Comparison of ENCODE assay signal across 21 cellular contexts in the genomic region with DNA sequence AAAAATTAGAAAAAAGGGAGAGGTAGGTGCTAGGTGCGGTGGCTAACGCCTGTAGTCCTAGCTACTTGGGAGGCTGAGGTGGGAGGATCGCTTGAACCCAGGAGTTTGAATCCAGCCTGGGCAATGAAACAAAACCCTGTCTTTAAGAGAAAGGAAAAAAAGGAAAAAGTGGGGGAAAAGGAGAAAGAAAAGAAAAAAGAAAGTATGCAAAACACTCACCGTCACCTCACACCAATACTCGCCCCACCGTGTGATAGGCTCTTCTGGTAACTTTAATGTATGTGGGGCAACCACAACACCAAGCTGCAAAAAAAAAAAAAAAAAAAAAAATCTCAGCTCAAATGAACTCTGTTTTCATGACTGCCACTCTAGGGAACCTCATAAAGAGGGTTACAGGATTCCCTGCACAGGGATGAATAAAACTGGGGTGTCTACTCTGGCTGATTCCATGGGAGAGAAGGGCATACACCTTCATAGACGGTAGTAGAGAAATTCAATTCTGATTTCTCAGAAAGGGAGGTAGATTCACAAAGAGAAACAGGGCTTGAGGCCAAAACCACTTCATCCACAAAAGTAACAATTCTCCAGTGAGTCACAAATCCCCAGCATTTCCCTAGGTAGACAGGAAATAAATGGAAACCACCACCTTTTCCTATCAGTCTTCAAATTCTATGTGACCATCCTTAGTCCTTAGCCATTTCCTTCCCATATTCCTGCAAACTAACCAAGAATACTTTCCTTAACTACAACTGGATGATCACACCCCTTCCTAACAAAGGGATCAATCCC. TPM values are rescaled to one million over a fixed set of nuclear protein-coding genes. Genes with fewer than 3 reads are reported as not detected.
DNase-seq lines count a peak whose midpoint lies in the region; ATAC-seq, FAIRE-seq and TF ChIP-seq lines count a peak whose summit lies in the region.
"Had no signal": no experiment of that assay in that cellular context is flagged by ENCODE, and none has a peak within 500 bp of the region (broad histone marks: within the 10 kb centered on the region; RNA-seq: fewer than 3 reads in every experiment).

No MANE protein-coding gene starts in this region.

- TF ChIP-seq CTCF in MCF 10A (IDR thresholded peaks at IDR 0.05; ENCODE audit: unreplicated experiment) (no peak), breast epithelium (IDR thresholded peaks at IDR 0.05) (no peak), VCaP (conservative IDR thresholded peaks at IDR 0.05) (no peak), endothelial cell of umbilical vein (IDR thresholded peaks at IDR 0.05; ENCODE audit: extremely low read depth in 1 of 2, insufficient read depth in 1 of 2, low read depth in 1 of 2, low read length in 2 of 2) (no peak)

- H4K20me1 ChIP-seq in endothelial cell of umbilical vein (replicated peaks; ENCODE audit: control insufficient read depth, extremely low read depth, insufficient read depth, low read length) = no peaks in the 10 kb centered on the region

- POLR2A ChIA-PET in MCF 10A (lab: Yijun Ruan, JAX) = interaction anchor here (0.7 to 1.6 kb wide), 5 partner anchors 11 to 85 kb away, joined by 3 to 4 read pairs (median 3); no protein-coding TSS in a partner anchor
- POLR2A ChIA-PET in endothelial cell of umbilical vein (lab: Charles Lee) = no interaction called here

- TF ChIP-seq POLR2A in breast epithelium (IDR thresholded peaks at IDR 0.05) (no peak), endothelial cell of umbilical vein (IDR thresholded peaks at IDR 0.05; ENCODE audit: low read depth, low read length) (no peak)

- intact Hi-C loops in MCF 10A (cut with micrococcal nuclease) (no loop called here), breast epithelium (cut with DNase I; ENCODE audit: low total_unique reads) (no loop called here), endothelial cell of umbilical vein (cut with micrococcal nuclease) (no loop called here)

- no peak overlapping the region for H3K9ac ChIP-seq in endothelial cell of umbilical vein (replicated peaks; ENCODE audit: extremely low read depth, insufficient read depth, low read length)

- H3K4me2 ChIP-seq in endothelial cell of umbilical vein (ENCODE audit: insufficient read depth, low read length) = no peak overlapping the region

- H3K27me3 Mint-ChIP-seq in MCF 10A (ENCODE audit: insufficient read depth, unreplicated experiment) = no peaks in the 10 kb centered on the region

- no peak for ATAC-seq in HG03457 (IDR thresholded peaks at IDR 0.05; ENCODE audit: unreplicated experiment)

- peak overlapping the region; percentile 61 for H3K27ac Mint-ChIP-seq in MCF 10A (ENCODE audit: low read depth, unreplicated experiment)
- H3K27ac Mint-ChIP-seq: endodermal cell had no signal

- dilution Hi-C loops in endothelial cell of umbilical vein (cut with MboI; ENCODE audit: extremely low pct_ligation_motif_present, low sequenced_read_pairs) = no loop called here

- no peak overlapping the region for H3K4me3 ChIP-seq in breast epithelium
- H3K4me3 ChIP-seq in endothelial cell of umbilical vein (replicated peaks in 1 of 3; ENCODE audit: insufficient read depth in 1 of 3, low read depth in 1 of 3, low read length in 3 of 3) = no peak overlapping the region

- CTCF ChIA-PET in MCF 10A (lab: Yijun Ruan, JAX) = interaction anchor here (0.6 to 2.6 kb wide), 6 partner anchors 76 to 420 kb away, joined by 3 to 16 read pairs (median 3); no protein-coding TSS in a partner anchor
- CTCF ChIA-PET in endothelial cell of umbilical vein (lab: Charles Lee) = interaction anchor here (0.5 to 1.7 kb wide), 3 partner anchors 11 to 20 kb away, joined by 3 to 5 read pairs (median 3); no protein-coding TSS in a partner anchor

- FAIRE-seq in endothelial cell of umbilical vein (lab: Jason Lieb, UNC) = no peak
- FAIRE-seq: G401.6, kidney had no signal

- H3K4me1 ChIP-seq in breast epithelium (no peaks in the 10 kb centered on the region), endothelial cell of umbilical vein (ENCODE audit: control insufficient read depth, extremely low read depth, insufficient read depth, low read length) (peaks cover 24% of the 10 kb centered on the region)

- H2AFZ ChIP-seq in endothelial cell of umbilical vein (ENCODE audit: low read depth, low read length) = no peak overlapping the region

- no peaks in the 10 kb centered on the region for H3K9me1 ChIP-seq in endothelial cell of umbilical vein (replicated peaks; ENCODE audit: control insufficient read depth, extremely low read depth, insufficient read depth, low read length)

- peaks cover 7% of the 10 kb centered on the region for H3K79me2 ChIP-seq in endothelial cell of umbilical vein (ENCODE audit: control insufficient read depth, insufficient read depth, low read length)

- DNase-seq in MCF 10A (ENCODE audit: unreplicated experiment) = no peak
- DNase-seq in breast epithelium (ENCODE audit: low spot score in 2 of 2) = no peak
- no peak for DNase-seq in endothelial cell of umbilical vein (ENCODE audit: low read depth, low spot score)
- no peak for DNase-seq in LoVo (ENCODE audit: low spot score)
- DNase-seq in ecto neural progenitor cell (ENCODE audit: low spot score) = no peak
- DNase-seq in activated effector memory CD4-positive, alpha-beta T cell treated with Interleukin-2 at 50 U/mL for 16 hours = no peak
- DNase-seq: activated CD8-positive, alpha-beta memory T cell treated with anti-CD3 and anti-CD28 coated beads, Interleukin-2, amount 50 U/mL, for 48 hours; amygdala; endodermal cell; HCEC 1CT; Kasumi-1; kidney; NCI-H146; nucleus accumbens; stimulated activated CD4-positive, alpha-beta T cell treated with anti-CD3 and anti-CD28 coated beads, Interleukin-2, amount 100 ng/mL, for 24 hours had no signal

- peaks cover 51% of the 10 kb centered on the region for H3K36me3 Mint-ChIP-seq in MCF 10A (ENCODE audit: insufficient read depth, unreplicated experiment)

- peaks cover 31% of the 10 kb centered on the region for H3K4me1 Mint-ChIP-seq in MCF 10A (ENCODE audit: insufficient read depth, unreplicated experiment)

- H3K27me3 ChIP-seq in breast epithelium = no peaks in the 10 kb centered on the region
- H3K27me3 ChIP-seq in endothelial cell of umbilical vein (ENCODE audit: control insufficient read depth in 2 of 2, insufficient read depth in 2 of 2, low read length in 2 of 2) = no peaks in the 10 kb centered on the region

- H3K9me3 Mint-ChIP-seq in MCF 10A (ENCODE audit: unreplicated experiment) = no peaks in the 10 kb centered on the region
- H3K9me3 Mint-ChIP-seq: endodermal cell had no signal

- H3K36me3 ChIP-seq in breast epithelium (no peaks in the 10 kb centered on the region), endothelial cell of umbilical vein (ENCODE audit: control insufficient read depth in 2 of 2, extremely low read depth in 1 of 2, insufficient read depth in 2 of 2, low read length in 2 of 2) (peaks cover 4 to 20% of the 10 kb centered on the region in 2 experiments)

- H3K4me3 Mint-ChIP-seq in MCF 10A (ENCODE audit: unreplicated experiment) = no peak overlapping the region

- H3K9me3 ChIP-seq in breast epithelium = no peaks in the 10 kb centered on the region
- no peaks in the 10 kb centered on the region for H3K9me3 ChIP-seq in endothelial cell of umbilical vein (replicated peaks; ENCODE audit: control insufficient read depth, insufficient read depth, low read length)

- H3K27ac ChIP-seq in breast epithelium (no peak overlapping the region), VCaP (peak overlapping the region; percentile 19; the same call in 1 of the 2 replicates), endothelial cell of umbilical vein (ENCODE audit: insufficient read depth, low read depth, low read length) (no peak overlapping the region)

- no TSS peak for BruUV-seq in MCF 10A (replicated peaks; lab: Mats Ljungman, UMichigan)
- no TSS peak for BruUV-seq in endothelial cell of umbilical vein (replicated peaks; lab: Mats Ljungman, UMichigan)

RNA-seq across cellular contexts. Expression of a gene that starts 2.5 kb away (rescaled TPM):
- total RNA-seq in MCF 10A (2022) (145 and 146 TPM in 2 replicates), breast epithelium (10 to 100 TPM; 58.3 to 68.5 (median 66.9) TPM), endothelial cell of umbilical vein (96.9 and 112 TPM in 2 replicates)
- 71.5 and 79.1 TPM in 2 replicates for polyA plus RNA-seq in endothelial cell of umbilical vein
- polyA plus RNA-seq in endothelial cell of umbilical vein (2011; cell fraction: cytosol; rRNA removed) = 93.1 and 114 TPM in 2 replicates
- 100 and 119 TPM in 2 replicates for polyA plus RNA-seq in endothelial cell of umbilical vein (2011; cell fraction: nucleus; rRNA removed)
- polyA plus RNA-seq in endothelial cell of umbilical vein (2012) = 86.1 and 122 TPM in 2 replicates
- 59.6 and 65.3 TPM in 2 replicates for polyA minus RNA-seq in endothelial cell of umbilical vein
- 110 TPM for polyA minus RNA-seq in endothelial cell of umbilical vein (2011; cell fraction: cytosol; rRNA and poly(A)+ RNA removed)
- polyA minus RNA-seq in endothelial cell of umbilical vein (2011; cell fraction: nucleus; rRNA and poly(A)+ RNA removed) = 23.2 and 35.2 TPM in 2 replicates

RNA-seq across cellular contexts. Expression of a gene that starts 29.5 kb away (rescaled TPM):
- total RNA-seq in MCF 10A (2022) = 5.6 and 10.6 TPM in 2 replicates
- total RNA-seq in breast epithelium = 1 to 10 TPM; 5.6 to 9.7 (median 6.7) TPM
- total RNA-seq in endothelial cell of umbilical vein = 9.3 and 9.6 TPM in 2 replicates
- 3.0 and 3.9 TPM in 2 replicates for polyA plus RNA-seq in endothelial cell of umbilical vein
- polyA plus RNA-seq in endothelial cell of umbilical vein (2011; cell fraction: cytosol; rRNA removed) = 4.3 and 4.4 TPM in 2 replicates
- 6.8 and 6.9 TPM in 2 replicates for polyA plus RNA-seq in endothelial cell of umbilical vein (2011; cell fraction: nucleus; rRNA removed)
- 6.3 and 7.2 TPM in 2 replicates for polyA plus RNA-seq in endothelial cell of umbilical vein (2012)
- polyA minus RNA-seq in endothelial cell of umbilical vein = 6.2 TPM in 2 replicates
- polyA minus RNA-seq in endothelial cell of umbilical vein (2011; cell fraction: cytosol; rRNA and poly(A)+ RNA removed) = 0.82 TPM
- polyA minus RNA-seq in endothelial cell of umbilical vein (2011; cell fraction: nucleus; rRNA and poly(A)+ RNA removed) = 3.1 and 3.3 TPM in 2 replicates

RNA-seq across cellular contexts. Expression of a gene that starts 39.5 kb away (rescaled TPM):
- total RNA-seq in MCF 10A (2022) (not detected in 2 replicates), breast epithelium (not detected), endothelial cell of umbilical vein (not detected in 2 replicates)
- polyA plus RNA-seq in endothelial cell of umbilical vein = not detected in 2 replicates
- not detected in 2 replicates for polyA plus RNA-seq in endothelial cell of umbilical vein (2011; cell fraction: cytosol; rRNA removed)
- not detected in 2 replicates for polyA plus RNA-seq in endothelial cell of umbilical vein (2011; cell fraction: nucleus; rRNA removed)
- polyA plus RNA-seq in endothelial cell of umbilical vein (2012) = not detected in 2 replicates
- not detected in 2 replicates for polyA minus RNA-seq in endothelial cell of umbilical vein
- polyA minus RNA-seq in endothelial cell of umbilical vein (2011; cell fraction: cytosol; rRNA and poly(A)+ RNA removed) = not detected
- not detected in 2 replicates for polyA minus RNA-seq in endothelial cell of umbilical vein (2011; cell fraction: nucleus; rRNA and poly(A)+ RNA removed)
- total RNA-seq: chondrocyte, endodermal cell, kidney, mesenteric fat pad, subcutaneous adipose tissue had no signal

RNA-seq across cellular contexts. Expression of a gene that starts 44.2 kb away (rescaled TPM):
- total RNA-seq in MCF 10A (2022) (not detected in 2 replicates), breast epithelium (not detected), endothelial cell of umbilical vein (not detected in 2 replicates)
- polyA plus RNA-seq in endothelial cell of umbilical vein = not detected in 2 replicates
- polyA plus RNA-seq in endothelial cell of umbilical vein (2011; cell fraction: cytosol; rRNA removed) = not detected in 2 replicates
- polyA plus RNA-seq in endothelial cell of umbilical vein (2011; cell fraction: nucleus; rRNA removed) = not detected in 2 replicates
- not detected in 2 replicates for polyA plus RNA-seq in endothelial cell of umbilical vein (2012)
- polyA minus RNA-seq in endothelial cell of umbilical vein = not detected in 2 replicates
- polyA minus RNA-seq in endothelial cell of umbilical vein (2011; cell fraction: cytosol; rRNA and poly(A)+ RNA removed) = not detected
- polyA minus RNA-seq in endothelial cell of umbilical vein (2011; cell fraction: nucleus; rRNA and poly(A)+ RNA removed) = not detected in 2 replicates
- total RNA-seq: chondrocyte, kidney, mesenteric fat pad, subcutaneous adipose tissue had no signal

RNA-seq across cellular contexts. Expression of a gene that starts 44.4 kb away (rescaled TPM):
- total RNA-seq in MCF 10A (2022) (0.10 TPM in 1 of 2 replicates, not detected in the other), breast epithelium (under 1 TPM; 0.16 to 0.88 (median 0.33) TPM), endothelial cell of umbilical vein (not detected in 2 replicates)
- not detected in 2 replicates for polyA plus RNA-seq in endothelial cell of umbilical vein
- not detected in 2 replicates for polyA plus RNA-seq in endothelial cell of umbilical vein (2011; cell fraction: cytosol; rRNA removed)
- not detected in 2 replicates for polyA plus RNA-seq in endothelial cell of umbilical vein (2011; cell fraction: nucleus; rRNA removed)
- not detected in 2 replicates for polyA plus RNA-seq in endothelial cell of umbilical vein (2012)
- not detected in 2 replicates for polyA minus RNA-seq in endothelial cell of umbilical vein
- polyA minus RNA-seq in endothelial cell of umbilical vein (2011; cell fraction: cytosol; rRNA and poly(A)+ RNA removed) = not detected
- polyA minus RNA-seq in endothelial cell of umbilical vein (2011; cell fraction: nucleus; rRNA and poly(A)+ RNA removed) = not detected in 2 replicates
- total RNA-seq: chondrocyte, endodermal cell, mesenteric fat pad, subcutaneous adipose tissue had no signal
